16 cellular contexts compared by ENCODE assay signal in the genomic region with DNA sequence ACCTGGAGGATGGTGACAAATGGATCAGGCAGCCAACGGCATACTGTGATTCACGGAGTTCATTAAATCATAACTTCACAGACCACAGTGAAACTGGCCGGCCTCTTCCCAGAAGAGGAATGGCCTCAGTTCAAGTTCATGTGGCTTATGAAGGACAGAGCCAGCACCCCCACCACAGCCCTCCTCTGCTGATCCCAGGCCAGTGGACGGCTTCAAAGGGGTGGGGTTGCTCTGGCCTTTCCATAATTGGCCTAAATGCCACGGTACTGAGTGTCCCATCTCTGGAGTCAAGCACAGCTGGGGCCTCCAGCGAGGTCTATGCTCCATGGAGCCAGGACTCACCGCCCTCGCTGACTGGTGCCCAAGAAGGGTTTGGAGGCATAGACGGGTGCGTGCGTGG. TPM values are rescaled to one million over a fixed set of nuclear protein-coding genes. Genes with fewer than 3 reads are reported as not detected.
"Had no signal": no experiment of that assay in that cellular context is flagged by ENCODE, and none has a peak within 500 bp of the region (broad histone marks: within the 10 kb centered on the region; RNA-seq: fewer than 3 reads in every experiment).

No MANE protein-coding gene starts in this region.

- H3K4me1 ChIP-seq: breast epithelium had no signal

- DNase-seq: activated B cell treated with CpG ODN at 0.5 μM for 24 hours; activated CD4-positive, alpha-beta T cell treated with anti-CD3 and anti-CD28 coated beads, Interleukin-2, amount 10 ng/mL, durations not matched to agents 24 days and 14 days; activated T-cell treated with anti-CD3 and anti-CD28 coated beads for 4 hours; esophagus squamous epithelium; hippocampal formation; kidney glomerular epithelial cell; natural killer cell; occipital lobe; SIG-M5; small intestine; T-helper 17 cell had no signal

- H3K4me3 ChIP-seq: breast epithelium, esophagus squamous epithelium had no signal

- H3K9me3 ChIP-seq: breast epithelium, esophagus squamous epithelium had no signal

- ATAC-seq: natural killer cell, T-helper 17 cell had no signal

- H3K27me3 ChIP-seq: breast epithelium, esophagus squamous epithelium had no signal

- H3K27ac ChIP-seq: breast epithelium had no signal

RNA-seq across cellular contexts. Expression of gene PABPN1L, which starts 31.1 kb away (rescaled TPM):
- total RNA-seq: activated CD4-positive, alpha-beta T cell treated with anti-CD3 and anti-CD28 coated beads, Interleukin-2, amount 10 ng/mL, durations not matched to agents 24 days and 14 days; activated CD8-positive, alpha-beta memory T cell treated with anti-CD3 and anti-CD28 coated beads for 36 hours; activated T-helper 2 cell treated with anti-CD3 and anti-CD28 coated beads, Interferon-gamma antibody, Interleukin-2, Interleukin-4, amounts not matched to agents 10 μg/mL and 5 μg/mL and 100 μg/mL, durations not matched to agents 14 hours and 24 hours and 36 hours; breast epithelium; esophagus squamous epithelium; lung microvascular endothelial cell; mononuclear cell; occipital lobe; T-helper 17 cell had no signal
- polyA plus RNA-seq: small intestine had no signal
